10 cellular contexts compared by ENCODE assay signal in genomic region chrX:101385795-101386541, GRCh38. TPM values are rescaled to one million over a fixed set of nuclear protein-coding genes. Genes with fewer than 3 reads are reported as not detected.
A peak's percentile ranks its signal among the peaks of the same experiment; 100 is the strongest.
DNase-seq lines count a peak whose midpoint lies in the region; ATAC-seq, FAIRE-seq and TF ChIP-seq lines count a peak whose summit lies in the region.
"Had no signal": no experiment of that assay in that cellular context is flagged by ENCODE, and none has a peak within 500 bp of the region (broad histone marks: within the 10 kb centered on the region; RNA-seq: fewer than 3 reads in every experiment).

Gene BTK (minus strand): TSS chrX:101386191. CDS start chrX:101375284, 10,907 bp downstream.

- no peak for TF ChIP-seq CTCF in K562 (IDR thresholded peaks at IDR 0.05 in 2 of 3, conservative IDR thresholded peaks at IDR 0.05 in 1 of 3; ENCODE audit: insufficient read depth in 2 of 3, low read depth in 1 of 3, low read length in 3 of 3)
- no peak for TF ChIP-seq CTCF in uterus (IDR thresholded peaks at IDR 0.05)

- WGBS in K562 (ENCODE audit: insufficient coverage, low coverage, missing lambda C conversion rate) = 0% methylated on average over 8 of the region's 9 CpGs

- ATAC-seq in GM19452 (IDR thresholded peaks at IDR 0.05; ENCODE audit: unreplicated experiment) = peak; percentile 56
- ATAC-seq in HG03378 (IDR thresholded peaks at IDR 0.05; ENCODE audit: unreplicated experiment) = peak; percentile 65
- ATAC-seq in K562 = peak; percentile 71

- no peak within 1 kb of the TSS for H3K4me3 Mint-ChIP-seq in CD8-positive, alpha-beta memory T cell

- H3K27me3 ChIP-seq in CD8-positive, alpha-beta memory T cell (ENCODE audit: insufficient read depth, low read length, poor library complexity, severe bottlenecking) = no peaks in the 10 kb centered on the region
- H3K27me3 ChIP-seq in K562 (ENCODE audit: control insufficient read depth in 2 of 2, insufficient read depth in 2 of 2, low read length in 2 of 2) = no peaks in the 10 kb centered on the region
- no peaks in the 10 kb centered on the region for H3K27me3 ChIP-seq in uterus

- peak within 1 kb of the TSS; percentile 61 for H3K27ac ChIP-seq in CD8-positive, alpha-beta memory T cell (ENCODE audit: low read depth, low read length)
- H3K27ac ChIP-seq in K562 (ENCODE audit: extremely low read depth, low read depth, low read length) (peak within 1 kb of the TSS; percentile 92), uterus (no peak within 1 kb of the TSS)

- no peaks in the 10 kb centered on the region for H3K9me1 ChIP-seq in K562 (ENCODE audit: control insufficient read depth, insufficient read depth, low read length)

- H3K9me3 Mint-ChIP-seq in CD8-positive, alpha-beta memory T cell = no peaks in the 10 kb centered on the region

- peaks cover 0 to 4% (median 0%) of the 10 kb centered on the region in 3 donors for H3K36me3 Mint-ChIP-seq in CD8-positive, alpha-beta memory T cell

- no peak within 1 kb of the TSS for H3K4me3 ChIP-seq in CD8-positive, alpha-beta memory T cell (ENCODE audit: low read length)
- peak within 1 kb of the TSS; percentile 57 for H3K4me3 ChIP-seq in K562
- no peak within 1 kb of the TSS for H3K4me3 ChIP-seq in uterus

- H3K27ac Mint-ChIP-seq in CD8-positive, alpha-beta memory T cell = peak within 1 kb of the TSS in 2 of 8 donors; percentile 52 to 96

- H3K4me1 Mint-ChIP-seq in CD8-positive, alpha-beta memory T cell = peaks cover under 1 to 5% (median 2%) of the 10 kb centered on the region in 3 donors

- BruUV-seq in K562 (replicated peaks; lab: Mats Ljungman, UMichigan) = TSS peak; percentile 51

- no peaks in the 10 kb centered on the region for H3K4me1 ChIP-seq in CD8-positive, alpha-beta memory T cell (ENCODE audit: insufficient read depth, low read length)
- H3K4me1 ChIP-seq in K562 (replicated peaks in 1 of 2; ENCODE audit: control insufficient read depth in 2 of 2, insufficient read depth in 2 of 2, low read length in 2 of 2) = peaks cover 4 to 17% of the 10 kb centered on the region in 2 experiments
- no peaks in the 10 kb centered on the region for H3K4me1 ChIP-seq in uterus

- in situ Hi-C loops in K562 (cut with MboI) = no loop called here

- TF ChIP-seq RAD21 in K562 (CRISPR knock-in tag; conservative IDR thresholded peaks at IDR 0.05 in 1 of 2, IDR thresholded peaks at IDR 0.05 in 1 of 2) = no peak

- intact Hi-C loops in K562 (cut with micrococcal nuclease) = no loop called here
- intact Hi-C loops in uterus (cut with DNase I; ENCODE audit: low total_unique reads) = no loop called here

- no peaks in the 10 kb centered on the region for H3K9me3 ChIP-seq in CD8-positive, alpha-beta memory T cell (ENCODE audit: low read length)
- no peaks in the 10 kb centered on the region for H3K9me3 ChIP-seq in K562 (replicated peaks; ENCODE audit: control insufficient read depth, insufficient read depth, low read depth, low read length)
- no peaks in the 10 kb centered on the region for H3K9me3 ChIP-seq in uterus

- peaks cover 76% of the 10 kb centered on the region for H3K79me2 ChIP-seq in K562 (ENCODE audit: control insufficient read depth, insufficient read depth, low read length)

- peak; percentile 99 for FAIRE-seq in K562 (lab: Jason Lieb, UNC)

- no peaks in the 10 kb centered on the region for H3K36me3 ChIP-seq in CD8-positive, alpha-beta memory T cell (ENCODE audit: insufficient read depth, low read length)
- peaks cover 3% of the 10 kb centered on the region; the same call in 1 of the 3 replicates for H3K36me3 ChIP-seq in K562 (ENCODE audit: control insufficient read depth, insufficient read depth, low read length)
- H3K36me3 ChIP-seq in uterus = no peaks in the 10 kb centered on the region

- TF ChIP-seq POLR2A in K562 (conservative IDR thresholded peaks at IDR 0.05) (peak; percentile 81), uterus (IDR thresholded peaks at IDR 0.05) (no peak)

- H3K4me2 ChIP-seq in K562 (ENCODE audit: insufficient read depth, low read length) = peak within 1 kb of the TSS; percentile 92

- no peak for DNase-seq in CD8-positive, alpha-beta memory T cell
- DNase-seq in K562 (ENCODE audit: extremely low read depth in 1 of 4, low spot score in 3 of 4) = peak; percentile 70 to 88 (median 78)
- DNase-seq in activated CD4-positive, CD25-positive, alpha-beta regulatory T cell treated with anti-CD3 and anti-CD28 coated beads, Interleukin-2, amount 50 U/mL, for 72 hours = no peak
- DNase-seq in activated T-cell treated with anti-CD3 and anti-CD28 coated beads, Interleukin-2, amount 50 U/mL, for 1 hour = no peak
- DNase-seq in uterus = no peak
- no peak for DNase-seq in A172 (ENCODE audit: low spot score)
- DNase-seq: DND-41 had no signal

- CTCF ChIA-PET in CD8-positive, alpha-beta memory T cell (lab: Charles Lee) = no interaction called here
- CTCF ChIA-PET in K562 (lab: Yijun Ruan, JAX; ENCODE audit: low intra/inter-chr PET ratio) = no interaction called here

- H3K27me3 Mint-ChIP-seq in CD8-positive, alpha-beta memory T cell = peaks cover 0 to 6% of the 10 kb centered on the region in 2 donors

- POLR2A ChIA-PET in CD8-positive, alpha-beta memory T cell (lab: Charles Lee) = no interaction called here
- POLR2A ChIA-PET in K562 (lab: Yijun Ruan, JAX) = interaction anchor here (0.6 to 1.5 kb wide), 6 partner anchors 12 to 546 kb away, joined by 3 to 6 read pairs (median 4); partner anchors contain the start of gene ZMAT1

- no peak; the same call in 1 of the 2 replicates for TF ChIP-seq EP300 in K562 (IDR thresholded peaks at IDR 0.05; ENCODE audit: low read length)

- no peaks in the 10 kb centered on the region for H4K20me1 ChIP-seq in K562 (replicated peaks; ENCODE audit: control insufficient read depth, insufficient read depth, low read length)

- H2AFZ ChIP-seq in K562 (ENCODE audit: low read depth, low read length) = peak within 1 kb of the TSS; percentile 82

- H3K9ac ChIP-seq in K562 (ENCODE audit: insufficient read depth in 1 of 2, low read depth in 2 of 2, low read length in 2 of 2) = peak within 1 kb of the TSS; percentile 92 to 95

TF ChIP-seq in K562, 482 proteins besides CTCF, POLR2A, EP300 and RAD21 (continues in another document):
- TF ChIP-seq EZH2 (IDR thresholded peaks at IDR 0.05; ENCODE audit: borderline replicate concordance, low read depth, low read length) = no peak
- TF ChIP-seq TAF9B (IDR thresholded peaks at IDR 0.05; ENCODE audit: partially characterized antibody) = peak; percentile 66
- TF ChIP-seq FOXP1 (CRISPR knock-in tag; IDR thresholded peaks at IDR 0.05) = no peak
- no peak for TF ChIP-seq MTF1 (CRISPR knock-in tag; IDR thresholded peaks at IDR 0.05; ENCODE audit: borderline replicate concordance)
- no peak for TF ChIP-seq ZNF551 (CRISPR knock-in tag; IDR thresholded peaks at IDR 0.05)
- TF ChIP-seq, protein P1, sequence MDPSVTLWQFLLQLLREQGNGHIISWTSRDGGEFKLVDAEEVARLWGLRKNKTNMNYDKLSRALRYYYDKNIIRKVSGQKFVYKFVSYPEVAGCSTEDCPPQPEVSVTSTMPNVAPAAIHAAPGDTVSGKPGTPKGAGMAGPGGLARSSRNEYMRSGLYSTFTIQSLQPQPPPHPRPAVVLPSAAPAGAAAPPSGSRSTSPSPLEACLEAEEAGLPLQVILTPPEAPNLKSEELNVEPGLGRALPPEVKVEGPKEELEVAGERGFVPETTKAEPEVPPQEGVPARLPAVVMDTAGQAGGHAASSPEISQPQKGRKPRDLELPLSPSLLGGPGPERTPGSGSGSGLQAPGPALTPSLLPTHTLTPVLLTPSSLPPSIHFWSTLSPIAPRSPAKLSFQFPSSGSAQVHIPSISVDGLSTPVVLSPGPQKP (CRISPR knock-in tag; IDR thresholded peaks at IDR 0.05) = no peak
- no peak for TF ChIP-seq CBFB (CRISPR knock-in tag; IDR thresholded peaks at IDR 0.05)
- TF ChIP-seq FOXJ2 (tag; IDR thresholded peaks at IDR 0.05) = no peak
- no peak for TF ChIP-seq NR2C2 (CRISPR knock-in tag; IDR thresholded peaks at IDR 0.05)
- TF ChIP-seq NR2C2 (tag; IDR thresholded peaks at IDR 0.05) = peak; percentile 86
- TF ChIP-seq FOXJ3 (CRISPR knock-in tag; IDR thresholded peaks at IDR 0.05) = no peak
- TF ChIP-seq ARID1B (IDR thresholded peaks at IDR 0.05) = peak; percentile 50; the same call in 1 of the 2 replicates
- TF ChIP-seq POLR2AphosphoS2 (IDR thresholded peaks at IDR 0.05; ENCODE audit: low read length) = no peak
- no peak for TF ChIP-seq ZNF23 (CRISPR knock-in tag; IDR thresholded peaks at IDR 0.05)
- TF ChIP-seq MAFK (IDR thresholded peaks at IDR 0.05; ENCODE audit: low read length) = no peak
- TF ChIP-seq, protein P2, sequence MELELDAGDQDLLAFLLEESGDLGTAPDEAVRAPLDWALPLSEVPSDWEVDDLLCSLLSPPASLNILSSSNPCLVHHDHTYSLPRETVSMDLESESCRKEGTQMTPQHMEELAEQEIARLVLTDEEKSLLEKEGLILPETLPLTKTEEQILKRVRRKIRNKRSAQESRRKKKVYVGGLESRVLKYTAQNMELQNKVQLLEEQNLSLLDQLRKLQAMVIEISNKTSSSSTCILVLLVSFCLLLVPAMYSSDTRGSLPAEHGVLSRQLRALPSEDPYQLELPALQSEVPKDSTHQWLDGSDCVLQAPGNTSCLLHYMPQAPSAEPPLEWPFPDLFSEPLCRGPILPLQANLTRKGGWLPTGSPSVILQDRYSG (tag; conservative IDR thresholded peaks at IDR 0.05; ENCODE audit: low read depth) = no peak
- TF ChIP-seq SUPT5H (IDR thresholded peaks at IDR 0.05) = peak; percentile 75

RNA-seq across cellular contexts. Expression of gene BTK, which starts in this region (rescaled TPM):
- under 1 TPM; 0.48 to 0.60 TPM for total RNA-seq in CD8-positive, alpha-beta memory T cell
- polyA plus RNA-seq in CD8-positive, alpha-beta memory T cell = not detected
- 125 and 212 TPM in 2 replicates for total RNA-seq in K562 (2011; cell fraction: chromatin; rRNA removed; ENCODE audit: low replicate concordance)
- 65.4 and 67.6 TPM in 2 replicates for total RNA-seq in K562 (2011; cell fraction: nucleolus; rRNA removed)
- 90.3 and 117 TPM in 2 replicates for total RNA-seq in K562 (2011; cell fraction: nucleoplasm; rRNA removed)
- total RNA-seq in K562 (2014; rRNA removed) (35.4 and 39.9 TPM in 2 replicates), K562 (2014; rRNA removed; fragmentation: Illumina TruSeq; extraction: Trizol) (67.5 and 78.1 TPM in 2 replicates), K562 (2015; rRNA removed; fragmentation: Illumina TruSeq; extraction: Trizol) (57.0 and 59.0 TPM in 2 replicates), K562 (2021) (46.8 and 59.3 TPM in 2 replicates), uterus (1 to 10 TPM; 1.2 to 5.9 (median 2.5) TPM)
- polyA plus RNA-seq in K562 (2011; rRNA removed) (87.2 and 93.4 TPM in 2 replicates), K562 (2014; fragmentation: Illumina TruSeq; extraction: Trizol) (78.0 and 82.4 TPM in 2 replicates), K562 (2014; fragmentation: Nextera tagmentation; extraction: Ambion mirVana) (10 to 100 TPM; 14.9 to 76.4 TPM), K562 (2014; rRNA removed) (65.2 TPM in 2 replicates)
- 27.6 and 48.3 TPM in 2 replicates for polyA plus RNA-seq in K562 (2011; cell fraction: cytosol; rRNA removed)
- polyA plus RNA-seq in K562 (2011; cell fraction: nucleus; rRNA removed) = 136 and 171 TPM in 2 replicates
- 48.8 and 60.2 TPM in 2 replicates for polyA plus RNA-seq in K562 (2012)
- 56.9 and 63.8 TPM in 2 replicates for polyA minus RNA-seq in K562 (2011; rRNA and poly(A)+ RNA removed)
- 21.4 and 23.4 TPM in 2 replicates for polyA minus RNA-seq in K562 (2011; cell fraction: cytosol; rRNA and poly(A)+ RNA removed)
- 32.4 and 63.2 TPM in 2 replicates for polyA minus RNA-seq in K562 (2011; cell fraction: nucleus; rRNA and poly(A)+ RNA removed)
- not detected in 2 replicates for total RNA-seq in A172 (2014; rRNA removed; shearing (Covaris generic))
- total RNA-seq: renal cortical epithelial cell had no signal

Comparison
In these comparisons a context has a peak if more than half of its experiments do, and no peak if none do; other contexts are left out.
1. RNA of gene BTK (total RNA-seq): 35.4 to 212 TPM in K562; 1.2 to 5.9 TPM in uterus, 0.48 to 0.60 TPM in CD8-positive, alpha-beta memory T cell and not detected in A172; every median in the first group is over 4 times any median in the second.
2. RNA of gene BTK (polyA plus RNA-seq): 14.9 to 171 TPM in K562; not detected in CD8-positive, alpha-beta memory T cell (single experiment); every median in the first group is over 10 times any median in the second.
3. DNase-seq: peak in K562 (4 of 4); none in CD8-positive, alpha-beta memory T cell (0 of 5), activated CD4-positive, CD25-positive, alpha-beta regulatory T cell treated with anti-CD3 and anti-CD28 coated beads, Interleukin-2, amount 50 U/mL, for 72 hours (single experiment), activated T-cell treated with anti-CD3 and anti-CD28 coated beads, Interleukin-2, amount 50 U/mL, for 1 hour (single experiment), uterus (0 of 2) and A172 (single experiment).
4. H3K27ac ChIP-seq: peak in CD8-positive, alpha-beta memory T cell (single experiment) and K562 (single experiment); none in uterus (0 of 2).
5. Peak in every context shown above with its lines, with median percentiles within 50 percentile points of each other: ATAC-seq.